ENCODE assay signal across 8 cellular contexts in genomic region chr18:9171919-9172318, GRCh38. TPM values are rescaled to one million over a fixed set of nuclear protein-coding genes. Genes with fewer than 3 reads are reported as not detected.
A peak's percentile ranks its signal among the peaks of the same experiment; 100 is the strongest.
DNase-seq lines count a peak whose midpoint lies in the region; ATAC-seq and TF ChIP-seq lines count a peak whose summit lies in the region.
"Not testable (repeated sequence)": the region's sequence is repeated elsewhere in the genome, so short reads cannot be mapped to it uniquely, and the experiment has no call there.

No MANE protein-coding gene starts in this region.

- ATAC-seq in CD4-positive, CD25-positive, alpha-beta regulatory T cell (ENCODE audit: low read depth in 2 of 2); WTC11; activated CD8-positive, alpha-beta T cell treated with anti-CD3 and anti-CD28 coated beads for 36 hours; activated T-helper 17 cell treated with anti-CD3 and anti-CD28 coated beads, Interleukin-2, amount 50 U/mL, for 72 hours (replicated peaks); central memory CD8-positive, alpha-beta T cell (replicated peaks; ENCODE audit: extremely low read depth, poor library complexity, severe bottlenecking); naive thymus-derived CD8-positive, alpha-beta T cell; stimulated activated effector memory CD8-positive, alpha-beta T cell treated with anti-CD3 and anti-CD28 coated beads, Interleukin-12 subunit alpha, Interleukin-12 subunit beta, amount 100 ng/mL, for 72 hours: not testable (repeated sequence)

- intact Hi-C loops in activated CD8-positive, alpha-beta T cell treated with anti-CD3 and anti-CD28 coated beads for 36 hours (cut with micrococcal nuclease), result not testable (repeated sequence)

- H3K4me1 ChIP-seq in CD4-positive, CD25-positive, alpha-beta regulatory T cell (ENCODE audit: control insufficient read depth, insufficient read depth, low read length, poor library complexity, severe bottlenecking), result peaks cover 28% of the 10 kb centered on the region
- peaks cover 23% of the 10 kb centered on the region for H3K4me1 ChIP-seq in CD8-positive, alpha-beta memory T cell (ENCODE audit: insufficient read depth, low read length)

- TF ChIP-seq CTCF in WTC11 (IDR thresholded peaks at IDR 0.05); activated CD8-positive, alpha-beta T cell treated with anti-CD3 and anti-CD28 coated beads for 36 hours (IDR thresholded peaks at IDR 0.05): not testable (repeated sequence)

- CTCF ChIA-PET in CD8-positive, alpha-beta memory T cell (lab: Charles Lee), result not testable (repeated sequence)
- CTCF ChIA-PET in WTC11 (lab: Charles Lee), result interaction anchor here (0.7 kb wide), 1 partner anchor 272 kb away, joined by 3 read pairs; no protein-coding TSS in a partner anchor
- CTCF ChIA-PET in activated CD8-positive, alpha-beta T cell treated with anti-CD3 and anti-CD28 coated beads for 36 hours (lab: Charles Lee), result interaction anchor here (0.8 to 1.4 kb wide), 4 partner anchors 10 to 345 kb away, joined by 3 to 4 read pairs (median 4); no protein-coding TSS in a partner anchor

- peak overlapping the region in 2 of 3 donors; percentile 50 to 70 for H3K27ac Mint-ChIP-seq in CD4-positive, CD25-positive, alpha-beta regulatory T cell
- H3K27ac Mint-ChIP-seq in CD8-positive, alpha-beta memory T cell, result peak overlapping the region in 6 of 8 donors; percentile 14 to 78 (median 54)
- H3K27ac Mint-ChIP-seq in WTC11, result not testable (repeated sequence)
- H3K27ac Mint-ChIP-seq in activated CD8-positive, alpha-beta T cell treated with anti-CD3 and anti-CD28 coated beads for 36 hours, result peak overlapping the region; percentile 60
- H3K27ac Mint-ChIP-seq in activated T-helper 17 cell treated with anti-CD3 and anti-CD28 coated beads, Interleukin-2, amount 50 U/mL, for 72 hours, result peak overlapping the region; percentile 8
- H3K27ac Mint-ChIP-seq in central memory CD8-positive, alpha-beta T cell (ENCODE audit: low read depth), result peak overlapping the region; percentile 64
- H3K27ac Mint-ChIP-seq in naive thymus-derived CD8-positive, alpha-beta T cell, result peak overlapping the region in 5 of 10 donors; percentile 16 to 80 (median 75)
- peak overlapping the region; percentile 8 for H3K27ac Mint-ChIP-seq in stimulated activated effector memory CD8-positive, alpha-beta T cell treated with anti-CD3 and anti-CD28 coated beads, Interleukin-12 subunit alpha, Interleukin-12 subunit beta, amount 100 ng/mL, for 72 hours

- H3K9me3 ChIP-seq in CD4-positive, CD25-positive, alpha-beta regulatory T cell (ENCODE audit: control insufficient read depth in 2 of 2, low read length in 2 of 2); CD8-positive, alpha-beta memory T cell (ENCODE audit: low read length): not testable (repeated sequence)

- H3K4me1 Mint-ChIP-seq in CD4-positive, CD25-positive, alpha-beta regulatory T cell, result peaks cover 32 to 94% (median 61%) of the 10 kb centered on the region in 4 donors
- peaks cover 75 to 94% (median 87%) of the 10 kb centered on the region in 3 donors for H3K4me1 Mint-ChIP-seq in CD8-positive, alpha-beta memory T cell
- not testable (repeated sequence) for H3K4me1 Mint-ChIP-seq in WTC11
- H3K4me1 Mint-ChIP-seq in activated CD8-positive, alpha-beta T cell treated with anti-CD3 and anti-CD28 coated beads for 36 hours (ENCODE audit: low read depth), result peaks cover 63% of the 10 kb centered on the region
- H3K4me1 Mint-ChIP-seq in activated T-helper 17 cell treated with anti-CD3 and anti-CD28 coated beads, Interleukin-2, amount 50 U/mL, for 72 hours, result peaks cover 59% of the 10 kb centered on the region
- H3K4me1 Mint-ChIP-seq in central memory CD8-positive, alpha-beta T cell, result peaks cover 74% of the 10 kb centered on the region
- H3K4me1 Mint-ChIP-seq in naive thymus-derived CD8-positive, alpha-beta T cell, result peaks cover 36 to 90% (median 79%) of the 10 kb centered on the region in 4 donors
- peaks cover 89% of the 10 kb centered on the region for H3K4me1 Mint-ChIP-seq in stimulated activated effector memory CD8-positive, alpha-beta T cell treated with anti-CD3 and anti-CD28 coated beads, Interleukin-12 subunit alpha, Interleukin-12 subunit beta, amount 100 ng/mL, for 72 hours

- not testable (repeated sequence) for DNase-seq in CD4-positive, CD25-positive, alpha-beta regulatory T cell; CD8-positive, alpha-beta memory T cell; WTC11 (ENCODE audit: low spot score); activated CD8-positive, alpha-beta T cell treated with anti-CD3 and anti-CD28 coated beads for 36 hours; central memory CD8-positive, alpha-beta T cell (ENCODE audit: low spot score in 2 of 2); naive thymus-derived CD8-positive, alpha-beta T cell; stimulated activated effector memory CD8-positive, alpha-beta T cell treated with anti-CD3 and anti-CD28 coated beads, Interleukin-12 subunit alpha, Interleukin-12 subunit beta, amount 100 ng/mL, for 72 hours (ENCODE audit: low spot score in 2 of 2)

- H3K27me3 ChIP-seq in CD4-positive, CD25-positive, alpha-beta regulatory T cell (ENCODE audit: control insufficient read depth, insufficient read depth, low read length); CD8-positive, alpha-beta memory T cell (ENCODE audit: insufficient read depth, low read length, poor library complexity, severe bottlenecking): not testable (repeated sequence)

- peaks cover 12% of the 10 kb centered on the region for H3K36me3 ChIP-seq in CD4-positive, CD25-positive, alpha-beta regulatory T cell (ENCODE audit: control insufficient read depth, insufficient read depth, low read length)
- not testable (repeated sequence) for H3K36me3 ChIP-seq in CD8-positive, alpha-beta memory T cell (ENCODE audit: insufficient read depth, low read length)

- peaks cover 30% of the 10 kb centered on the region for H3K36me3 Mint-ChIP-seq in CD4-positive, CD25-positive, alpha-beta regulatory T cell
- peaks cover 5 to 34% (median 5%) of the 10 kb centered on the region in 3 donors for H3K36me3 Mint-ChIP-seq in CD8-positive, alpha-beta memory T cell
- peaks cover 21% of the 10 kb centered on the region for H3K36me3 Mint-ChIP-seq in WTC11
- peaks cover 47% of the 10 kb centered on the region for H3K36me3 Mint-ChIP-seq in activated CD8-positive, alpha-beta T cell treated with anti-CD3 and anti-CD28 coated beads for 36 hours (ENCODE audit: low read depth)
- H3K36me3 Mint-ChIP-seq in activated T-helper 17 cell treated with anti-CD3 and anti-CD28 coated beads, Interleukin-2, amount 50 U/mL, for 72 hours (ENCODE audit: low read depth), result peaks cover 78% of the 10 kb centered on the region
- peaks cover 20% of the 10 kb centered on the region for H3K36me3 Mint-ChIP-seq in central memory CD8-positive, alpha-beta T cell (ENCODE audit: insufficient read depth)
- H3K36me3 Mint-ChIP-seq in naive thymus-derived CD8-positive, alpha-beta T cell, result peaks cover 9 to 38% (median 26%) of the 10 kb centered on the region in 3 donors
- H3K36me3 Mint-ChIP-seq in stimulated activated effector memory CD8-positive, alpha-beta T cell treated with anti-CD3 and anti-CD28 coated beads, Interleukin-12 subunit alpha, Interleukin-12 subunit beta, amount 100 ng/mL, for 72 hours, result peaks cover 79% of the 10 kb centered on the region

- peak overlapping the region in 3 of 4 donors; percentile 44 to 71 (median 59) for H3K4me3 Mint-ChIP-seq in CD4-positive, CD25-positive, alpha-beta regulatory T cell
- peak overlapping the region in 6 of 7 donors; percentile 33 to 58 (median 43) for H3K4me3 Mint-ChIP-seq in CD8-positive, alpha-beta memory T cell
- not testable (repeated sequence) for H3K4me3 Mint-ChIP-seq in WTC11; activated CD8-positive, alpha-beta T cell treated with anti-CD3 and anti-CD28 coated beads for 36 hours
- H3K4me3 Mint-ChIP-seq in activated T-helper 17 cell treated with anti-CD3 and anti-CD28 coated beads, Interleukin-2, amount 50 U/mL, for 72 hours, result peak overlapping the region; percentile 43
- peak overlapping the region; percentile 24 for H3K4me3 Mint-ChIP-seq in central memory CD8-positive, alpha-beta T cell
- peak overlapping the region in 9 of 10 donors; percentile 1 to 65 (median 29) for H3K4me3 Mint-ChIP-seq in naive thymus-derived CD8-positive, alpha-beta T cell
- peak overlapping the region; percentile 10 for H3K4me3 Mint-ChIP-seq in stimulated activated effector memory CD8-positive, alpha-beta T cell treated with anti-CD3 and anti-CD28 coated beads, Interleukin-12 subunit alpha, Interleukin-12 subunit beta, amount 100 ng/mL, for 72 hours

- not testable (repeated sequence) for H3K27me3 Mint-ChIP-seq in CD4-positive, CD25-positive, alpha-beta regulatory T cell; CD8-positive, alpha-beta memory T cell; WTC11 (ENCODE audit: low read depth); activated CD8-positive, alpha-beta T cell treated with anti-CD3 and anti-CD28 coated beads for 36 hours; activated T-helper 17 cell treated with anti-CD3 and anti-CD28 coated beads, Interleukin-2, amount 50 U/mL, for 72 hours; central memory CD8-positive, alpha-beta T cell; naive thymus-derived CD8-positive, alpha-beta T cell

- H3K27ac ChIP-seq in CD4-positive, CD25-positive, alpha-beta regulatory T cell (ENCODE audit: insufficient read depth, low read length, poor library complexity, severe bottlenecking); CD8-positive, alpha-beta memory T cell (ENCODE audit: low read depth, low read length): not testable (repeated sequence)

- not testable (repeated sequence) for H3K9me3 Mint-ChIP-seq in CD4-positive, CD25-positive, alpha-beta regulatory T cell; CD8-positive, alpha-beta memory T cell; activated T-helper 17 cell treated with anti-CD3 and anti-CD28 coated beads, Interleukin-2, amount 50 U/mL, for 72 hours; central memory CD8-positive, alpha-beta T cell; stimulated activated effector memory CD8-positive, alpha-beta T cell treated with anti-CD3 and anti-CD28 coated beads, Interleukin-12 subunit alpha, Interleukin-12 subunit beta, amount 100 ng/mL, for 72 hours
- H3K9me3 Mint-ChIP-seq in WTC11, result peaks cover 18% of the 10 kb centered on the region
- peaks cover 22% of the 10 kb centered on the region for H3K9me3 Mint-ChIP-seq in activated CD8-positive, alpha-beta T cell treated with anti-CD3 and anti-CD28 coated beads for 36 hours
- peaks cover 0 to 24% (median 3%) of the 10 kb centered on the region in 9 donors for H3K9me3 Mint-ChIP-seq in naive thymus-derived CD8-positive, alpha-beta T cell

- H3K4me3 ChIP-seq in CD4-positive, CD25-positive, alpha-beta regulatory T cell (ENCODE audit: low read depth, low read length), result peak overlapping the region; percentile 19
- not testable (repeated sequence) for H3K4me3 ChIP-seq in CD8-positive, alpha-beta memory T cell (ENCODE audit: low read length)

- POLR2A ChIA-PET in CD8-positive, alpha-beta memory T cell (lab: Charles Lee); WTC11 (lab: Charles Lee): not testable (repeated sequence)
- POLR2A ChIA-PET in activated CD8-positive, alpha-beta T cell treated with anti-CD3 and anti-CD28 coated beads for 36 hours (lab: Charles Lee), result interaction anchor here (0.6 kb wide), 1 partner anchor 108 kb away, joined by 3 read pairs; no protein-coding TSS in a partner anchor
- POLR2A ChIA-PET in naive thymus-derived CD8-positive, alpha-beta T cell (lab: Charles Lee), result interaction anchor here (0.6 kb wide), 1 partner anchor 25 kb away, joined by 3 read pairs; no protein-coding TSS in a partner anchor

RNA-seq across cellular contexts. Expression of gene ANKRD12, which starts 35.3 kb away (rescaled TPM):
- 200 TPM for total RNA-seq in CD4-positive, CD25-positive, alpha-beta regulatory T cell
- 10 to 100 TPM; 28.2 to 41.9 (median 37.0) TPM for polyA plus RNA-seq in CD4-positive, CD25-positive, alpha-beta regulatory T cell
- total RNA-seq in CD8-positive, alpha-beta memory T cell, result 10 to 100 TPM; 66.6 to 67.6 TPM
- 109 TPM for polyA plus RNA-seq in CD8-positive, alpha-beta memory T cell
- 42.2 to 44.7 TPM (median 43.4 TPM) in 3 replicates for total RNA-seq in WTC11 (2021)
- total RNA-seq in activated CD8-positive, alpha-beta T cell treated with anti-CD3 and anti-CD28 coated beads for 36 hours, result 10 to 100 TPM; 62.5 to 68.4 TPM
- total RNA-seq in activated T-helper 17 cell treated with anti-CD3 and anti-CD28 coated beads, Interleukin-2, amount 50 U/mL, for 72 hours, result 100 to 1,000 TPM; 104 to 170 TPM
- total RNA-seq in naive thymus-derived CD8-positive, alpha-beta T cell, result 100 to 1,000 TPM; 198 to 212 TPM
- 10 to 100 TPM; 15.7 to 70.4 (median 26.3) TPM for polyA plus RNA-seq in naive thymus-derived CD8-positive, alpha-beta T cell
